In genomic region chr4:82429728-82430192, GRCh38 we compare ENCODE assay signal across 8 cellular contexts. TPM values are rescaled to one million over a fixed set of nuclear protein-coding genes. Genes with fewer than 3 reads are reported as not detected.
DNase-seq lines count a peak whose midpoint lies in the region; FAIRE-seq and TF ChIP-seq lines count a peak whose summit lies in the region.

No MANE protein-coding gene starts in this region.

- H3K79me1 ChIP-seq in mesenchymal stem cell (replicated peaks; ENCODE audit: low read length, poor library complexity, severe bottlenecking) = peaks cover 6% of the 10 kb centered on the region

- peak overlapping the region; percentile 94 for H2BK5ac ChIP-seq in mesenchymal stem cell (ENCODE audit: low read depth, low read length, poor library complexity, severe bottlenecking)

- FAIRE-seq in bronchial epithelial cell (lab: Jason Lieb, UNC) (no peak), HTR-8/SVneo (lab: Jason Lieb, UNC) (no peak)

- H3K4ac ChIP-seq in mesenchymal stem cell (ENCODE audit: low read depth in 1 of 2, low read length in 2 of 2) = peak overlapping the region; percentile 95 to 100

- H3K14ac ChIP-seq in mesenchymal stem cell (ENCODE audit: low read length in 2 of 2) = peak overlapping the region in 1 of 2 experiments; percentile 73

- no peak for TF ChIP-seq CTCF in bronchial epithelial cell (IDR thresholded peaks at IDR 0.05; ENCODE audit: insufficient read depth, low read length, severe bottlenecking)
- TF ChIP-seq CTCF in transverse colon (IDR thresholded peaks at IDR 0.05) = no peak

- H2BK120ac ChIP-seq in mesenchymal stem cell (ENCODE audit: low read depth, low read length) = peak overlapping the region; percentile 82

- peak overlapping the region; percentile 67 to 99 for H3K18ac ChIP-seq in mesenchymal stem cell (ENCODE audit: low read depth in 1 of 2, low read length in 2 of 2)

- peaks cover 88% of the 10 kb centered on the region for H3K79me2 ChIP-seq in GM23248 (ENCODE audit: insufficient read depth)

- peak overlapping the region; percentile 97 for H4K91ac ChIP-seq in mesenchymal stem cell (ENCODE audit: low read length)

- TF ChIP-seq POLR2A in transverse colon (IDR thresholded peaks at IDR 0.05) = no peak

- H3K4me3 ChIP-seq in GM23248 (peak overlapping the region; percentile 95), bronchial epithelial cell (ENCODE audit: low read depth, low read length) (peak overlapping the region; percentile 80), mesenchymal stem cell (ENCODE audit: insufficient read depth in 1 of 2, low read depth in 1 of 2, low read length in 2 of 2) (peak overlapping the region; percentile 98 to 100), transverse colon (peak overlapping the region; percentile 62 to 94 (median 80))

- H3K9ac ChIP-seq in GM23248 = peak overlapping the region; percentile 99
- peak overlapping the region; percentile 100 for H3K9ac ChIP-seq in mesenchymal stem cell (ENCODE audit: low read length)

- no peak overlapping the region for H2BK12ac ChIP-seq in mesenchymal stem cell (ENCODE audit: low read length in 2 of 2)

- peaks cover 39% of the 10 kb centered on the region for H3F3A ChIP-seq in GM23248 (ENCODE audit: insufficient read depth)

- peaks cover 24% of the 10 kb centered on the region for H3K4me1 ChIP-seq in GM23248 (ENCODE audit: insufficient read depth)
- peaks cover 8% of the 10 kb centered on the region for H3K4me1 ChIP-seq in mesenchymal stem cell (ENCODE audit: control insufficient read depth, insufficient read depth, low read depth, low read length)
- H3K4me1 ChIP-seq in transverse colon = peaks cover 17 to 49% (median 25%) of the 10 kb centered on the region in 4 donors

- H4K20me1 ChIP-seq in GM23248 (ENCODE audit: insufficient read depth) = peaks cover 39% of the 10 kb centered on the region

- peak overlapping the region; percentile 83 for H4K8ac ChIP-seq in mesenchymal stem cell (ENCODE audit: low read length)

- H2AK5ac ChIP-seq in mesenchymal stem cell (ENCODE audit: low read length, severe bottlenecking) = peak overlapping the region; percentile 76

- WGBS in GM23248 (ENCODE audit: low coverage in 1 of 2, low lambda C conversion rate in 2 of 2, missing lambda C conversion rate in 2 of 2), 2 experiments = 1 to 3% methylated on average over 45 to 58 of the region's 58 CpGs
- WGBS in mesenchymal stem cell = under 1% methylated on average over 54 of the region's 58 CpGs
- 0% methylated on average over 52 of the region's 58 CpGs; no CpG with 5 or more reads in 1 of the 2 donors for WGBS in transverse colon (ENCODE audit: low coverage in 1 of 2), 2 donors

- intact Hi-C loops in transverse colon (cut with DNase I; ENCODE audit: low total_unique reads) = loop anchor here (1.0 kb wide), 1 partner anchor 55 kb away; no protein-coding TSS in a partner anchor

- peak overlapping the region; percentile 97 for H3K27ac ChIP-seq in GM23248
- peak overlapping the region; percentile 98 for H3K27ac ChIP-seq in mesenchymal stem cell (ENCODE audit: low read length, poor library complexity, severe bottlenecking)
- H3K27ac ChIP-seq in transverse colon = peak overlapping the region; percentile 97 to 100 (median 98)

- in situ Hi-C loops in GM23248 (cut with MboI) (no loop called here), transverse colon (cut with MboI; ENCODE audit: low pct_ligation_motif_present in 1 of 4, low pct_unique_long_range_greater_than_20kb in 1 of 4, low sequenced_read_pairs in 3 of 4) (loop anchor here in 3 of 4 donors (5.0 to 10.0 kb wide), 2 partner anchors 52 to 55 kb away; partner anchors contain the start of gene HNRNPD (in 2 of the 3))

- H3K27me3 ChIP-seq in GM23248 (replicated peaks; ENCODE audit: insufficient read depth) (no peaks in the 10 kb centered on the region), bronchial epithelial cell (ENCODE audit: control insufficient read depth, insufficient read depth, low read length) (no peaks in the 10 kb centered on the region), mesenchymal stem cell (ENCODE audit: control insufficient read depth in 1 of 2, insufficient read depth in 1 of 2, low read length in 2 of 2) (no peaks in the 10 kb centered on the region), transverse colon (no peaks in the 10 kb centered on the region)

- peak; percentile 47 for DNase-seq in DMS53 treated with DMSO at 0.1 percent for 48 hours (lab: John Stamatoyannopoulos, UW; ENCODE audit: unreplicated experiment)
- DNase-seq in GM23248 = peak; percentile 81
- peak; percentile 61 for DNase-seq in NCI-H446 treated with DMSO at 0.1 percent for 48 hours (lab: John Stamatoyannopoulos, UW)
- peak; percentile 40 for DNase-seq in bronchial epithelial cell (ENCODE audit: low read depth)
- DNase-seq in mesenchymal stem cell = no peak
- no peak for DNase-seq in transverse colon
- DNase-seq in NCI-H2227 (lab: John Stamatoyannopoulos, UW; ENCODE audit: unreplicated experiment) = no peak
- DNase-seq in HTR-8/SVneo (ENCODE audit: insufficient read length, low spot score) = no peak

- H3K9me3 ChIP-seq in GM23248 (ENCODE audit: low read depth) (no peaks in the 10 kb centered on the region), mesenchymal stem cell (ENCODE audit: control insufficient read depth, low read length) (no peaks in the 10 kb centered on the region), transverse colon (no peaks in the 10 kb centered on the region)

- peak overlapping the region; percentile 89 for H2BK15ac ChIP-seq in mesenchymal stem cell (ENCODE audit: low read depth, poor library complexity, severe bottlenecking)

- peak overlapping the region in 1 of 2 experiments; percentile 94 for H3K23ac ChIP-seq in mesenchymal stem cell (ENCODE audit: low read length in 2 of 2)

- H3K36me3 ChIP-seq in GM23248 (ENCODE audit: low read depth) = peaks cover 34% of the 10 kb centered on the region
- peaks cover 10% of the 10 kb centered on the region for H3K36me3 ChIP-seq in bronchial epithelial cell (ENCODE audit: control insufficient read depth, insufficient read depth, low read length)
- H3K36me3 ChIP-seq in mesenchymal stem cell (ENCODE audit: control insufficient read depth in 1 of 2, insufficient read depth in 2 of 2, low read depth in 1 of 2, low read length in 2 of 2) = peaks cover 6 to 34% of the 10 kb centered on the region in 2 experiments
- H3K36me3 ChIP-seq in transverse colon = peaks cover 0 to 26% (median 12%) of the 10 kb centered on the region in 4 donors

- no peaks in the 10 kb centered on the region for H3K9me2 ChIP-seq in GM23248 (ENCODE audit: insufficient read depth)

- H2AFZ ChIP-seq in GM23248 = peak overlapping the region; percentile 87
- peak overlapping the region; percentile 58 for H2AFZ ChIP-seq in mesenchymal stem cell (ENCODE audit: low read depth, low read length)

- TF ChIP-seq EP300 in transverse colon (IDR thresholded peaks at IDR 0.05; ENCODE audit: low read depth) = no peak

- H3K4me2 ChIP-seq in GM23248 (ENCODE audit: unreplicated experiment) (peak overlapping the region; percentile 66), mesenchymal stem cell (ENCODE audit: low read length, poor library complexity, severe bottlenecking) (peak overlapping the region; percentile 78)

RNA-seq across cellular contexts. Expression of gene HNRNPDL, which starts 0.5 kb away (rescaled TPM):
- total RNA-seq in GM23248 (2014; rRNA removed; shearing (Covaris generic)) = 150 and 163 TPM in 2 replicates
- 130 and 132 TPM in 2 replicates for polyA plus RNA-seq in GM23248 (2016; fragmentation: Nextera tagmentation; extraction: Ambion mirVana)
- total RNA-seq in bronchial epithelial cell (95.9 and 141 TPM in 2 replicates), transverse colon (100 to 1,000 TPM in 2 of 4 donors, 10 to 100 TPM in 2; 78.4 to 131 (median 100) TPM)
- polyA plus RNA-seq in mesenchymal stem cell (2013, experiment 1 of 2) = 292 TPM
- polyA plus RNA-seq in mesenchymal stem cell (2013, experiment 2 of 2) = 289 TPM

RNA-seq across cellular contexts. Expression of gene ENOPH1, which starts 0.6 kb away (rescaled TPM):
- total RNA-seq in GM23248 (2014; rRNA removed; shearing (Covaris generic)) = 34.0 and 41.4 TPM in 2 replicates
- polyA plus RNA-seq in GM23248 (2016; fragmentation: Nextera tagmentation; extraction: Ambion mirVana) = 35.6 and 36.9 TPM in 2 replicates
- total RNA-seq in bronchial epithelial cell (94.3 and 136 TPM in 2 replicates), transverse colon (10 to 100 TPM in 3 of 4 donors, under 1 TPM in 1; 0.75 to 21.5 (median 15.8) TPM)
- polyA plus RNA-seq in mesenchymal stem cell (2013, experiment 1 of 2) = 23.7 TPM
- polyA plus RNA-seq in mesenchymal stem cell (2013, experiment 2 of 2) = 25.9 TPM

RNA-seq across cellular contexts. Expression of gene HNRNPD, which starts 56.0 kb away (rescaled TPM):
- 19.5 and 31.2 TPM in 2 replicates for total RNA-seq in GM23248 (2014; rRNA removed; shearing (Covaris generic))
- 115 and 118 TPM in 2 replicates for polyA plus RNA-seq in GM23248 (2016; fragmentation: Nextera tagmentation; extraction: Ambion mirVana)
- total RNA-seq in bronchial epithelial cell (22.6 and 24.1 TPM in 2 replicates), transverse colon (100 to 1,000 TPM in 3 of 4 donors, 10 to 100 TPM in 1; 61.4 to 213 (median 130) TPM)
- 212 TPM for polyA plus RNA-seq in mesenchymal stem cell (2013, experiment 1 of 2)
- 203 TPM for polyA plus RNA-seq in mesenchymal stem cell (2013, experiment 2 of 2)

Comparison
In these comparisons a context has a peak if more than half of its experiments do, and no peak if none do; other contexts are left out.
1. DNase-seq: peak in DMS53 treated with DMSO at 0.1 percent for 48 hours (single experiment), GM23248 (single experiment), NCI-H446 treated with DMSO at 0.1 percent for 48 hours (single experiment) and bronchial epithelial cell (single experiment); none in mesenchymal stem cell (single experiment), transverse colon (single experiment), NCI-H2227 (single experiment) and HTR-8/SVneo (single experiment).
2. Peak in every context shown above with its lines, with median percentiles within 50 percentile points of each other: H3K27ac ChIP-seq and H3K4me3 ChIP-seq.